ENCODE assay signal across 8 cellular contexts in genomic region chr19:58554494-58555368, GRCh38. TPM values are rescaled to one million over a fixed set of nuclear protein-coding genes. Genes with fewer than 3 reads are reported as not detected.
A peak's percentile ranks its signal among the peaks of the same experiment; 100 is the strongest.
DNase-seq lines count a peak whose midpoint lies in the region; ATAC-seq and TF ChIP-seq lines count a peak whose summit lies in the region.

Gene CHMP2A (minus strand): TSS chr19:58555105. CDS start chr19:58554212, 893 bp downstream.

- DNase-seq in AG09319 (ENCODE audit: extremely low read depth, low read depth) (peak; percentile 92), MG63 (peak; percentile 93), foreskin keratinocyte (peak; percentile 72 to 86), non-pigmented ciliary epithelial cell (ENCODE audit: low read depth) (peak; percentile 72), NCI-H446 (lab: John Stamatoyannopoulos, UW) (no peak)
- DNase-seq in activated T-helper 1 cell treated with anti-CD3 and anti-CD28 coated beads, Interleukin-2, amount 50 U/mL, for 16 hours (ENCODE audit: low read depth in 1 of 2, low spot score in 1 of 2): peak; percentile 95 to 96

- H3K9me3 ChIP-seq in MG63: no peaks in the 10 kb centered on the region

- H3K4me1 ChIP-seq in foreskin keratinocyte: no peaks in the 10 kb centered on the region

- H3K4me3 ChIP-seq in MG63: peak within 1 kb of the TSS; percentile 58

- peaks cover 74% of the 10 kb centered on the region for H3K36me3 ChIP-seq in MG63

- H3K27me3 ChIP-seq in MG63 (no peaks in the 10 kb centered on the region), foreskin keratinocyte (no peaks in the 10 kb centered on the region)

- peak; percentile 28 for ATAC-seq in GM21360 (IDR thresholded peaks at IDR 0.05; ENCODE audit: unreplicated experiment)
- ATAC-seq in foreskin keratinocyte: peak; percentile 37

- TF ChIP-seq CTCF in AG09319 (IDR thresholded peaks at IDR 0.05; ENCODE audit: low read depth, low read length) (no peak; the same call in 1 of the 2 replicates), foreskin keratinocyte (conservative IDR thresholded peaks at IDR 0.05) (no peak)

- H3K27ac ChIP-seq in foreskin keratinocyte (peak within 1 kb of the TSS; percentile 40), temporal lobe (ENCODE audit: low read depth, low read length) (peak within 1 kb of the TSS; percentile 94)

RNA-seq across cellular contexts. Expression of gene CHMP2A, which starts in this region (rescaled TPM):
- 50.3 and 58.8 TPM in 2 replicates for total RNA-seq in MG63 (2014; rRNA removed; shearing (Covaris generic); ENCODE audit: low replicate concordance)
- 99.9 and 110 TPM in 2 replicates for total RNA-seq in foreskin keratinocyte
- 172 and 179 TPM in 2 replicates for polyA plus RNA-seq in foreskin keratinocyte
- 48.7 TPM for total RNA-seq in temporal lobe

Comparison
In these comparisons a context has a peak if more than half of its experiments do, and no peak if none do; other contexts are left out.
1. DNase-seq: peak in AG09319 (single experiment), MG63 (single experiment), activated T-helper 1 cell treated with anti-CD3 and anti-CD28 coated beads, Interleukin-2, amount 50 U/mL, for 16 hours (2 of 2), foreskin keratinocyte (2 of 2) and non-pigmented ciliary epithelial cell (single experiment); none in NCI-H446 (0 of 2).